8 cellular contexts compared by ENCODE assay signal in genomic region chr19:17538684-17539287, GRCh38. TPM values are rescaled to one million over a fixed set of nuclear protein-coding genes. Genes with fewer than 3 reads are reported as not detected.
DNase-seq lines count a peak whose midpoint lies in the region; TF ChIP-seq lines count a peak whose summit lies in the region.

No MANE protein-coding gene starts in this region.

- H3K4me3 ChIP-seq in A673 (ENCODE audit: low read depth, low read length, poor library complexity, severe bottlenecking) (peak overlapping the region; percentile 53), H7 (ENCODE audit: insufficient read depth, low read depth, low read length) (peak overlapping the region; percentile 67), tibial artery (peak overlapping the region; percentile 37 to 56)

- H3K4me1 ChIP-seq in A673 (ENCODE audit: insufficient read depth, low read length, poor library complexity, severe bottlenecking) (no peaks in the 10 kb centered on the region), tibial artery (peaks cover 0 to 15% (median 13%) of the 10 kb centered on the region in 4 donors)

- no TSS peak for BruUV-seq in A673 (replicated peaks; lab: Mats Ljungman, UMichigan)

- H3K4me1 Mint-ChIP-seq in activated T-helper 1 cell treated with anti-CD3 and anti-CD28 coated beads, Interleukin-12 subunit alpha, Interleukin-12 subunit beta, Interleukin-2, Interleukin-4 antibody, amounts not matched to agents 30 ng/mL and 10 ng/mL and 1 ng/mL, durations not matched to agents 14 hours and 24 hours and 36 hours (ENCODE audit: low read depth): peaks cover 11% of the 10 kb centered on the region
- peaks cover 25% of the 10 kb centered on the region in 2 donors for H3K4me1 Mint-ChIP-seq in immature natural killer cell

- no peak for TF ChIP-seq CTCF in A673 (conservative IDR thresholded peaks at IDR 0.05; ENCODE audit: low read depth, low read length)
- TF ChIP-seq CTCF in tibial artery (IDR thresholded peaks at IDR 0.05): no peak
- TF ChIP-seq CTCF in GM13976 (IDR thresholded peaks at IDR 0.05; ENCODE audit: borderline replicate concordance, control extremely low read depth, extremely low read depth, insufficient read depth, missing control alignments): no peak

- H3K36me3 ChIP-seq in A673 (ENCODE audit: insufficient read depth, low read length, poor library complexity, severe bottlenecking): no peaks in the 10 kb centered on the region
- H3K36me3 ChIP-seq in H7 (replicated peaks; ENCODE audit: control insufficient read depth, insufficient read depth, low read length): no peaks in the 10 kb centered on the region
- no peaks in the 10 kb centered on the region for H3K36me3 ChIP-seq in tibial artery

- intact Hi-C loops in A673 (cut with micrococcal nuclease; ENCODE audit: unreplicated experiment) (no loop called here), tibial artery (cut with DNase I; ENCODE audit: low total_unique reads) (no loop called here)
- intact Hi-C loops in activated T-helper 1 cell treated with anti-CD3 and anti-CD28 coated beads, Interleukin-12 subunit alpha, Interleukin-12 subunit beta, Interleukin-2, Interleukin-4 antibody, amounts not matched to agents 30 ng/mL and 10 ng/mL and 1 ng/mL, durations not matched to agents 14 hours and 24 hours and 36 hours (cut with micrococcal nuclease): loop anchor here (1.0 to 5.0 kb wide), 7 partner anchors 15 to 336 kb away; partner anchors contain the start of genes COLGALT1, FCHO1, PGLS and SLC27A1

- CTCF ChIA-PET in A673 (lab: Charles Lee): no interaction called here

- no peaks in the 10 kb centered on the region for H3K36me3 Mint-ChIP-seq in activated T-helper 1 cell treated with anti-CD3 and anti-CD28 coated beads, Interleukin-12 subunit alpha, Interleukin-12 subunit beta, Interleukin-2, Interleukin-4 antibody, amounts not matched to agents 30 ng/mL and 10 ng/mL and 1 ng/mL, durations not matched to agents 14 hours and 24 hours and 36 hours (ENCODE audit: low read depth)
- H3K36me3 Mint-ChIP-seq in immature natural killer cell: no peaks in the 10 kb centered on the region

- no peaks in the 10 kb centered on the region for H3K9me3 ChIP-seq in A673 (ENCODE audit: low read depth, low read length, poor library complexity, severe bottlenecking)
- no peaks in the 10 kb centered on the region for H3K9me3 ChIP-seq in tibial artery

- in situ Hi-C loops in GM13976 (cut with MboI; ENCODE audit: low sequenced_read_pairs, unreplicated experiment): no loop called here

- peaks cover 10% of the 10 kb centered on the region for H3K27me3 Mint-ChIP-seq in activated T-helper 1 cell treated with anti-CD3 and anti-CD28 coated beads, Interleukin-12 subunit alpha, Interleukin-12 subunit beta, Interleukin-2, Interleukin-4 antibody, amounts not matched to agents 30 ng/mL and 10 ng/mL and 1 ng/mL, durations not matched to agents 14 hours and 24 hours and 36 hours (ENCODE audit: insufficient read depth)
- H3K27me3 Mint-ChIP-seq in immature natural killer cell (ENCODE audit: low read depth in 3 of 3): peaks cover 3 to 6% (median 6%) of the 10 kb centered on the region in 3 donors

- POLR2A ChIA-PET in A673 (lab: Charles Lee; ENCODE audit: low non-redundant PET): interaction anchor here (0.5 to 0.6 kb wide), 2 partner anchors 299 to 309 kb away, joined by 3 to 11 read pairs; partner anchors contain the start of gene JAK3

- no peaks in the 10 kb centered on the region for H3K9me3 Mint-ChIP-seq in activated T-helper 1 cell treated with anti-CD3 and anti-CD28 coated beads, Interleukin-12 subunit alpha, Interleukin-12 subunit beta, Interleukin-2, Interleukin-4 antibody, amounts not matched to agents 30 ng/mL and 10 ng/mL and 1 ng/mL, durations not matched to agents 14 hours and 24 hours and 36 hours
- no peaks in the 10 kb centered on the region for H3K9me3 Mint-ChIP-seq in immature natural killer cell

- DNase-seq in A673 (ENCODE audit: low spot score) (no peak), H7 (no peak), immature natural killer cell (peak in 1 of 3 donors; percentile 14), tibial artery (no peak), DMS153 treated with DMSO at 0.1 percent for 48 hours (lab: John Stamatoyannopoulos, UW; ENCODE audit: unreplicated experiment) (no peak), activated gamma-delta T cell (lab: John Stamatoyannopoulos, UW) (no peak), GM13976 (ENCODE audit: low spot score) (no peak)
- no peak for DNase-seq in activated T-helper 1 cell treated with anti-CD3 and anti-CD28 coated beads, Interleukin-12 subunit alpha, Interleukin-12 subunit beta, Interleukin-2, Interleukin-4 antibody, amounts not matched to agents 30 ng/mL and 10 ng/mL and 1 ng/mL, durations not matched to agents 14 hours and 24 hours and 36 hours (ENCODE audit: low spot score)

- H3K4me3 Mint-ChIP-seq in activated T-helper 1 cell treated with anti-CD3 and anti-CD28 coated beads, Interleukin-12 subunit alpha, Interleukin-12 subunit beta, Interleukin-2, Interleukin-4 antibody, amounts not matched to agents 30 ng/mL and 10 ng/mL and 1 ng/mL, durations not matched to agents 14 hours and 24 hours and 36 hours: peak overlapping the region; percentile 63
- H3K4me3 Mint-ChIP-seq in immature natural killer cell: peak overlapping the region; percentile 76 to 90 (median 82)

- H3K27ac Mint-ChIP-seq in activated T-helper 1 cell treated with anti-CD3 and anti-CD28 coated beads, Interleukin-12 subunit alpha, Interleukin-12 subunit beta, Interleukin-2, Interleukin-4 antibody, amounts not matched to agents 30 ng/mL and 10 ng/mL and 1 ng/mL, durations not matched to agents 14 hours and 24 hours and 36 hours: peak overlapping the region; percentile 47
- peak overlapping the region in 4 of 6 donors; percentile 23 to 58 (median 48) for H3K27ac Mint-ChIP-seq in immature natural killer cell

- H3K27ac ChIP-seq in A673 (ENCODE audit: low read depth, low read length, poor library complexity, severe bottlenecking): peak overlapping the region; percentile 56
- H3K27ac ChIP-seq in tibial artery: no peak overlapping the region

- H3K27me3 ChIP-seq in A673 (replicated peaks; ENCODE audit: insufficient read depth, low read depth, low read length, poor library complexity): no peaks in the 10 kb centered on the region
- peaks cover 8% of the 10 kb centered on the region for H3K27me3 ChIP-seq in H7 (ENCODE audit: control insufficient read depth, insufficient read depth, low read length)
- H3K27me3 ChIP-seq in tibial artery: peaks cover 0 to 21% of the 10 kb centered on the region in 2 donors

RNA-seq across cellular contexts. Expression of gene COLGALT1, which starts 16.7 kb away (rescaled TPM):
- total RNA-seq in A673 (2021): 91.3 and 93.5 TPM in 2 replicates
- 49.5 and 52.0 TPM in 2 replicates for total RNA-seq in H7 (2014; rRNA removed; shearing (Covaris generic))
- total RNA-seq in activated T-helper 1 cell treated with anti-CD3 and anti-CD28 coated beads, Interleukin-12 subunit alpha, Interleukin-12 subunit beta, Interleukin-2, Interleukin-4 antibody, amounts not matched to agents 30 ng/mL and 10 ng/mL and 1 ng/mL, durations not matched to agents 14 hours and 24 hours and 36 hours: 115 and 117 TPM in 2 replicates
- 10 to 100 TPM; 16.9 to 26.8 (median 22.6) TPM for polyA plus RNA-seq in immature natural killer cell

RNA-seq across cellular contexts. Expression of gene PGLS, which starts 27.3 kb away (rescaled TPM):
- total RNA-seq in A673 (2021): 80.1 and 94.4 TPM in 2 replicates
- 71.0 and 73.6 TPM in 2 replicates for total RNA-seq in H7 (2014; rRNA removed; shearing (Covaris generic))
- 58.9 and 61.3 TPM in 2 replicates for total RNA-seq in activated T-helper 1 cell treated with anti-CD3 and anti-CD28 coated beads, Interleukin-12 subunit alpha, Interleukin-12 subunit beta, Interleukin-2, Interleukin-4 antibody, amounts not matched to agents 30 ng/mL and 10 ng/mL and 1 ng/mL, durations not matched to agents 14 hours and 24 hours and 36 hours
- polyA plus RNA-seq in immature natural killer cell: 100 to 1,000 TPM in 2 of 3 donors, 10 to 100 TPM in 1; 65.3 to 118 (median 107) TPM
